ENCODE assay signal across 8 cellular contexts in genomic region chr19:4866595-4867424, GRCh38. TPM values are rescaled to one million over a fixed set of nuclear protein-coding genes. Genes with fewer than 3 reads are reported as not detected.
DNase-seq lines count a peak whose midpoint lies in the region; ATAC-seq, FAIRE-seq and TF ChIP-seq lines count a peak whose summit lies in the region.

No MANE protein-coding gene starts in this region.

- H3K27me3 Mint-ChIP-seq in activated T-cell treated with anti-CD3 and anti-CD28 coated beads, Interleukin-2, amount 50 U/mL, for 72 hours (ENCODE audit: low read depth), result peaks cover 4% of the 10 kb centered on the region
- no peaks in the 10 kb centered on the region for H3K27me3 Mint-ChIP-seq in neural crest cell (ENCODE audit: low read depth)

- H3K4me3 ChIP-seq in fibroblast of mammary gland (ENCODE audit: control insufficient read depth, low read depth, low read length), result peak overlapping the region; percentile 73

- DNase-seq in D341Med (ENCODE audit: low spot score) (peak; percentile 47), NCI-H2227 (lab: John Stamatoyannopoulos, UW; ENCODE audit: unreplicated experiment) (peak; percentile 24), fibroblast of mammary gland (ENCODE audit: low read depth) (peak; percentile 52), neural crest cell (ENCODE audit: low read depth, low spot score) (peak; percentile 34), urothelium cell line (ENCODE audit: low spot score) (peak; percentile 35), D721Med (ENCODE audit: insufficient read length, low spot score) (no peak)
- DNase-seq in activated T-cell treated with anti-CD3 and anti-CD28 coated beads, Interleukin-2, amount 50 U/mL, for 72 hours, result peak; percentile 54 to 58

- H3K27ac Mint-ChIP-seq in activated T-cell treated with anti-CD3 and anti-CD28 coated beads, Interleukin-2, amount 50 U/mL, for 72 hours, result no peak overlapping the region
- H3K27ac Mint-ChIP-seq in neural crest cell (ENCODE audit: unreplicated experiment), result no peak overlapping the region

- no peak for TF ChIP-seq CTCF in fibroblast of mammary gland (conservative IDR thresholded peaks at IDR 0.05; ENCODE audit: control insufficient read depth, insufficient read depth, low read depth, low read length)
- TF ChIP-seq CTCF in neural crest cell (conservative IDR thresholded peaks at IDR 0.05), result no peak
- no peak for TF ChIP-seq CTCF in D721Med (IDR thresholded peaks at IDR 0.05; ENCODE audit: insufficient read depth, missing control alignments)

- no peak for ATAC-seq in activated T-cell treated with anti-CD3 and anti-CD28 coated beads, Interleukin-2, amount 50 U/mL, for 72 hours (replicated peaks in 1 of 2)
- no peak for ATAC-seq in HG03159 (IDR thresholded peaks at IDR 0.05; ENCODE audit: unreplicated experiment)

- FAIRE-seq in urothelium cell line (lab: Jason Lieb, UNC), result no peak
- no peak for FAIRE-seq in D721Med (lab: Jason Lieb, UNC)

- peak overlapping the region; percentile 83 to 90 for H3K4me3 Mint-ChIP-seq in activated T-cell treated with anti-CD3 and anti-CD28 coated beads, Interleukin-2, amount 50 U/mL, for 72 hours
- peak overlapping the region; percentile 89 for H3K4me3 Mint-ChIP-seq in neural crest cell

- no peaks in the 10 kb centered on the region for H3K36me3 Mint-ChIP-seq in activated T-cell treated with anti-CD3 and anti-CD28 coated beads, Interleukin-2, amount 50 U/mL, for 72 hours (ENCODE audit: insufficient read depth in 2 of 2)
- H3K36me3 Mint-ChIP-seq in neural crest cell (ENCODE audit: low read depth), result no peaks in the 10 kb centered on the region

- H3K4me1 Mint-ChIP-seq in activated T-cell treated with anti-CD3 and anti-CD28 coated beads, Interleukin-2, amount 50 U/mL, for 72 hours (ENCODE audit: low read depth), result peaks cover 23% of the 10 kb centered on the region
- H3K4me1 Mint-ChIP-seq in neural crest cell, result peaks cover 5% of the 10 kb centered on the region

- H3K9me3 Mint-ChIP-seq in activated T-cell treated with anti-CD3 and anti-CD28 coated beads, Interleukin-2, amount 50 U/mL, for 72 hours, result no peaks in the 10 kb centered on the region
- no peaks in the 10 kb centered on the region for H3K9me3 Mint-ChIP-seq in neural crest cell

RNA-seq across cellular contexts. Expression of gene PLIN3, which starts 0.7 kb away (rescaled TPM):
- 10 to 100 TPM; 43.7 to 44.6 TPM for total RNA-seq in activated T-cell treated with anti-CD3 and anti-CD28 coated beads, Interleukin-2, amount 50 U/mL, for 72 hours
- total RNA-seq in neural crest cell, result 40.3 and 42.4 TPM in 2 replicates

RNA-seq across cellular contexts. Expression of gene TICAM1, which starts 35.3 kb away (rescaled TPM):
- total RNA-seq in activated T-cell treated with anti-CD3 and anti-CD28 coated beads, Interleukin-2, amount 50 U/mL, for 72 hours, result 10 to 100 TPM; 18.7 to 20.5 TPM
- total RNA-seq in neural crest cell, result 0.72 and 0.96 TPM in 2 replicates

RNA-seq across cellular contexts. Expression of gene ARRDC5, which starts 35.9 kb away (rescaled TPM):
- total RNA-seq in activated T-cell treated with anti-CD3 and anti-CD28 coated beads, Interleukin-2, amount 50 U/mL, for 72 hours, result under 1 TPM; 0.72 to 0.76 TPM
- not detected in 2 replicates for total RNA-seq in neural crest cell

RNA-seq across cellular contexts. Expression of gene UHRF1, which starts 42.5 kb away (rescaled TPM):
- 100 to 1,000 TPM in 1 of 2 donors, 10 to 100 TPM in 1; 76.4 to 110 TPM for total RNA-seq in activated T-cell treated with anti-CD3 and anti-CD28 coated beads, Interleukin-2, amount 50 U/mL, for 72 hours
- 219 and 223 TPM in 2 replicates for total RNA-seq in neural crest cell

Comparison
In these comparisons a context has a peak if more than half of its experiments do, and no peak if none do; other contexts are left out.
1. RNA of gene TICAM1, which starts 35.3 kb away (total RNA-seq): 18.7 to 20.5 TPM in activated T-cell treated with anti-CD3 and anti-CD28 coated beads, Interleukin-2, amount 50 U/mL, for 72 hours; 0.72 to 0.96 TPM in neural crest cell; every median in the first group is over 10 times any median in the second.